11 cellular contexts compared by ENCODE assay signal in genomic region chr12:100926669-100927248, GRCh38.
DNase-seq lines count a peak whose midpoint lies in the region; ATAC-seq and TF ChIP-seq lines count a peak whose summit lies in the region.
"Had no signal": no experiment of that assay in that cellular context is flagged by ENCODE, and none has a peak within 500 bp of the region (broad histone marks: within the 10 kb centered on the region; RNA-seq: fewer than 3 reads in every experiment).

No MANE protein-coding gene starts in this region.

- no peak overlapping the region for H3K27ac ChIP-seq in transverse colon
- no peak overlapping the region for H3K27ac ChIP-seq in lower lobe of right lung

- TF ChIP-seq CTCF in transverse colon (IDR thresholded peaks at IDR 0.05) = no peak
- TF ChIP-seq CTCF in lower lobe of right lung (IDR thresholded peaks at IDR 0.05) = no peak

- H3K27me3 ChIP-seq in transverse colon (no peaks in the 10 kb centered on the region), lower lobe of right lung (ENCODE audit: low read depth) (no peaks in the 10 kb centered on the region)

- no peak for ATAC-seq in GM18511 (IDR thresholded peaks at IDR 0.05; ENCODE audit: unreplicated experiment)
- no peak for ATAC-seq in lower lobe of right lung
- no peak for ATAC-seq in HG03108 (IDR thresholded peaks at IDR 0.05; ENCODE audit: unreplicated experiment)

- WGBS in transverse colon (ENCODE audit: low coverage in 1 of 2), 2 donors = 0% methylated on average over 1 of the region's 1 CpG; no CpG with 5 or more reads in 1 of the 2 donors

- no peak for TF ChIP-seq POLR2A in transverse colon (IDR thresholded peaks at IDR 0.05)

- no peaks in the 10 kb centered on the region for H3K9me3 ChIP-seq in transverse colon
- no peaks in the 10 kb centered on the region for H3K9me3 ChIP-seq in lower lobe of right lung

- no peak for TF ChIP-seq EP300 in transverse colon (IDR thresholded peaks at IDR 0.05; ENCODE audit: low read depth)

- H3K4me3 ChIP-seq in transverse colon (no peak overlapping the region), lower lobe of right lung (no peak overlapping the region)

- in situ Hi-C loops in transverse colon (cut with MboI; ENCODE audit: low pct_ligation_motif_present in 1 of 4, low pct_unique_long_range_greater_than_20kb in 1 of 4, low sequenced_read_pairs in 3 of 4) = no loop called here

- H3K36me3 ChIP-seq in transverse colon (no peaks in the 10 kb centered on the region), lower lobe of right lung (no peaks in the 10 kb centered on the region)

- DNase-seq in NCI-H748 (lab: John Stamatoyannopoulos, UW; ENCODE audit: unreplicated experiment) (peak; percentile 14), NCI-H748 treated with DMSO at 0.1 percent for 48 hours (lab: John Stamatoyannopoulos, UW) (no peak), RKO (ENCODE audit: low spot score) (peak; percentile 33), glomerular visceral epithelial cell (ENCODE audit: extremely low spot score) (peak; percentile 45), transverse colon (peak; percentile 8), lower lobe of right lung (no peak)
- DNase-seq: activated naive CD8-positive, alpha-beta T cell treated with anti-CD3 and anti-CD28 coated beads, Interleukin-2, amount 10 ng/mL, durations not matched to agents 7 days and 5 days; CD4-positive, CD25-positive, alpha-beta regulatory T cell; stimulated activated CD4-positive, alpha-beta T cell treated with anti-CD3 and anti-CD28 coated beads, Interleukin-2, amount 100 ng/mL, for 24 hours had no signal

- no peaks in the 10 kb centered on the region for H3K4me1 ChIP-seq in transverse colon
- H3K4me1 ChIP-seq in lower lobe of right lung = no peaks in the 10 kb centered on the region

- intact Hi-C loops in transverse colon (cut with DNase I; ENCODE audit: low total_unique reads) (no loop called here), lower lobe of right lung (cut with DNase I) (no loop called here)

Comparison
In these comparisons a context has a peak if more than half of its experiments do, and no peak if none do; other contexts are left out.
1. DNase-seq: peak in NCI-H748 (single experiment), RKO (single experiment), glomerular visceral epithelial cell (single experiment) and transverse colon (single experiment); none in NCI-H748 treated with DMSO at 0.1 percent for 48 hours (single experiment) and lower lobe of right lung (single experiment).